1 cellular context compared by ENCODE assay signal in the genomic region with DNA sequence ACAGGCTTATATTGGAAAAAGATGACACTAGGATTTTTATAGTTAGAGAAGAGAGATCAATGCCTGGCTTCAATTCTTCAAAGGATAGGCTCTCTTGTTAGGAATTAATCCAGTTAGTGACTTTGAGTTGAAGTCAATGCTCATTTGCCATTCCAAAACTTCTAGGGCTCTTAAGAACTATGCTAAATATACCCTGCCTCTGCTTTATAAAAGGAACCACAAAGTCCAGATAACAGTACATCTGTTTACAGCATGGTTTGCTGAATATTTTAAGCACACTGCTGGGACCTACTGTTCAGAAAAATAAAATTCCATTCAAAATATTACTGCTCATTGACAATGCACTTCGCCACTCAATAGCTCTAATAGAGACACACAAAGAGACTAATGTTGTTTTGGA.
TF ChIP-seq lines count a peak whose summit lies in the region.

No MANE protein-coding gene starts in this region.

TF ChIP-seq in HCT116, 20 proteins besides CTCF, POLR2A, EP300 and RAD21 (continued from another document):
- TF ChIP-seq, protein P1, sequence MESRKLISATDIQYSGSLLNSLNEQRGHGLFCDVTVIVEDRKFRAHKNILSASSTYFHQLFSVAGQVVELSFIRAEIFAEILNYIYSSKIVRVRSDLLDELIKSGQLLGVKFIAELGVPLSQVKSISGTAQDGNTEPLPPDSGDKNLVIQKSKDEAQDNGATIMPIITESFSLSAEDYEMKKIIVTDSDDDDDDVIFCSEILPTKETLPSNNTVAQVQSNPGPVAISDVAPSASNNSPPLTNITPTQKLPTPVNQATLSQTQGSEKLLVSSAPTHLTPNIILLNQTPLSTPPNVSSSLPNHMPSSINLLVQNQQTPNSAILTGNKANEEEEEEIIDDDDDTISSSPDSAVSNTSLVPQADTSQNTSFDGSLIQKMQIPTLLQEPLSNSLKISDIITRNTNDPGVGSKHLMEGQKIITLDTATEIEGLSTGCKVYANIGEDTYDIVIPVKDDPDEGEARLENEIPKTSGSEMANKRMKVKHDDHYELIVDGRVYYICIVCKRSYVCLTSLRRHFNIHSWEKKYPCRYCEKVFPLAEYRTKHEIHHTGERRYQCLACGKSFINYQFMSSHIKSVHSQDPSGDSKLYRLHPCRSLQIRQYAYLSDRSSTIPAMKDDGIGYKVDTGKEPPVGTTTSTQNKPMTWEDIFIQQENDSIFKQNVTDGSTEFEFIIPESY (IDR thresholded peaks at IDR 0.05; ENCODE audit: extremely low read depth, insufficient replicate concordance, low read length) = no peak
- no peak for TF ChIP-seq JUND (IDR thresholded peaks at IDR 0.05)
- TF ChIP-seq ZFX (IDR thresholded peaks at IDR 0.05) = no peak
- no peak for TF ChIP-seq ZNF274 (IDR thresholded peaks at IDR 0.05; ENCODE audit: low read depth, low read length)
TF ChIP-seq in HCT116: peak in this region for 0.
